In the genomic region with DNA sequence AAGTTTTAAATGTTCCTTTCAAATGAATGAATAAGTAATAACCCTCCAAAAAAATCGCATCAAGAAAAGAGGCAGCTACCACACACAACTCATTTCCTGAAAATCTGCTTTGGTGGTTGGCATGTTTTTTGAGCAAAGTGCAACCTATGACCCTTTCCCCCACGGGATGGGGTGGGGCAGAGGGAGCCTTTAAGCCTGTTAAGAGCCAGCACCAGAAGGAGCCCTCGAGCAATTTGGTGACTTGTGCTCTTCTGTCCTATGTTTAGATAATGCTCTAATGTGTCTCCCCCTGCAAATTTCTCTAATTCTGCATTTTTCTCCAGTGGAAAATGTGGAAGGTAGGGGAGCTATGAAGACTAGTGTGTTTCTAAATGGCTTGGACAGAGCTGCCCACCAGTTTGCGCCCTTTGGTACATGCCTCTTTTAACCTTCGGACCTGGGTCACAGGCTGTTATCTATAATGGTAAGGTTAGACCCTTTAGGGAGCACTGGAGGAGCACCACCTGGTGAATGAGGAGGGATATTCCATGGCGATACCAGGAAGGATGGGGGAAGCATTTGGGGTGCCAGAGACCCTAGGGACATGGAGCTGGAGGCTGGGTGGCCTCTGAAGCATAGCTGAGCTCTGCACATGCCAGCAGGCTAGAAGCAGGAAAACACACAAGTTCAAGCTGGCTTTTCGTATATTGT, we compare ENCODE assay signal across 8 cellular contexts. TPM values are rescaled to one million over a fixed set of nuclear protein-coding genes. Genes with fewer than 3 reads are reported as not detected.
A peak's percentile ranks its signal among the peaks of the same experiment; 100 is the strongest.
DNase-seq lines count a peak whose midpoint lies in the region; ATAC-seq and TF ChIP-seq lines count a peak whose summit lies in the region.

No MANE protein-coding gene starts in this region.

- intact Hi-C loops in cardiac septum (cut with DNase I) = no loop called here

- TF ChIP-seq EP300 in gastroesophageal sphincter (IDR thresholded peaks at IDR 0.05) = no peak

- ATAC-seq in SK-N-SH treated with all-trans-retinoic acid at 6 μM for 48 hours (peak; percentile 10), GM19324 (IDR thresholded peaks at IDR 0.05; ENCODE audit: low FRiP score, unreplicated experiment) (no peak), gastroesophageal sphincter (no peak), GM21360 (IDR thresholded peaks at IDR 0.05; ENCODE audit: unreplicated experiment) (no peak)

- no peak for TF ChIP-seq POLR2A in gastroesophageal sphincter (IDR thresholded peaks at IDR 0.05)

- H3K9me3 ChIP-seq in gastroesophageal sphincter = no peaks in the 10 kb centered on the region

- TF ChIP-seq CTCF in gastroesophageal sphincter (IDR thresholded peaks at IDR 0.05) = no peak

- H3K27me3 ChIP-seq in rectal smooth muscle tissue (ENCODE audit: control insufficient read depth, insufficient read depth, low read length) (no peaks in the 10 kb centered on the region), gastroesophageal sphincter (peaks cover 14% of the 10 kb centered on the region)

- peaks cover 6% of the 10 kb centered on the region for H3K36me3 ChIP-seq in rectal smooth muscle tissue (ENCODE audit: control insufficient read depth, insufficient read depth, low read length)
- peaks cover 0 to 46% of the 10 kb centered on the region in 2 donors for H3K36me3 ChIP-seq in gastroesophageal sphincter

- H3K4me3 ChIP-seq in rectal smooth muscle tissue (ENCODE audit: low read length) (peak overlapping the region; percentile 90), gastroesophageal sphincter (peak overlapping the region in 1 of 2 donors; percentile 63)

- DNase-seq in HCEC 1CT (peak; percentile 49), dermis blood vessel endothelial cell (peak; percentile 22), cardiac septum (ENCODE audit: low spot score) (no peak)

- 23 to 48% methylated on average over 3 to 7 of the region's 7 CpGs for WGBS in gastroesophageal sphincter (ENCODE audit: low coverage in 1 of 2), 2 donors

- H3K4me1 ChIP-seq in rectal smooth muscle tissue (ENCODE audit: control insufficient read depth, insufficient read depth, low read length) (no peaks in the 10 kb centered on the region), gastroesophageal sphincter (peaks cover 0 to 34% (median 11%) of the 10 kb centered on the region in 3 donors)

- no peak overlapping the region for H3K27ac ChIP-seq in rectal smooth muscle tissue (ENCODE audit: low read depth, low read length)
- peak overlapping the region in 2 of 4 donors; percentile 56 to 77 for H3K27ac ChIP-seq in gastroesophageal sphincter

- H3K9ac ChIP-seq in rectal smooth muscle tissue (ENCODE audit: low read length) = no peak overlapping the region

TF ChIP-seq in SK-N-SH treated with all-trans-retinoic acid at 6 μM for 48 hours, 23 proteins besides CTCF, POLR2A, EP300 and RAD21:
- no peak for TF ChIP-seq TOX (CRISPR knock-in tag; IDR thresholded peaks at IDR 0.05; ENCODE audit: borderline replicate concordance)
- TF ChIP-seq ZNF565 (CRISPR knock-in tag; conservative IDR thresholded peaks at IDR 0.05; ENCODE audit: low read depth) = no peak
- TF ChIP-seq ZC3H10 (CRISPR knock-in tag; IDR thresholded peaks at IDR 0.05) = no peak
- TF ChIP-seq ESRRG (CRISPR knock-in tag; IDR thresholded peaks at IDR 0.05) = no peak
- no peak for TF ChIP-seq RARB (CRISPR knock-in tag; IDR thresholded peaks at IDR 0.05)
- no peak for TF ChIP-seq ZNF8 (CRISPR knock-in tag; IDR thresholded peaks at IDR 0.05)
- TF ChIP-seq, protein P1, sequence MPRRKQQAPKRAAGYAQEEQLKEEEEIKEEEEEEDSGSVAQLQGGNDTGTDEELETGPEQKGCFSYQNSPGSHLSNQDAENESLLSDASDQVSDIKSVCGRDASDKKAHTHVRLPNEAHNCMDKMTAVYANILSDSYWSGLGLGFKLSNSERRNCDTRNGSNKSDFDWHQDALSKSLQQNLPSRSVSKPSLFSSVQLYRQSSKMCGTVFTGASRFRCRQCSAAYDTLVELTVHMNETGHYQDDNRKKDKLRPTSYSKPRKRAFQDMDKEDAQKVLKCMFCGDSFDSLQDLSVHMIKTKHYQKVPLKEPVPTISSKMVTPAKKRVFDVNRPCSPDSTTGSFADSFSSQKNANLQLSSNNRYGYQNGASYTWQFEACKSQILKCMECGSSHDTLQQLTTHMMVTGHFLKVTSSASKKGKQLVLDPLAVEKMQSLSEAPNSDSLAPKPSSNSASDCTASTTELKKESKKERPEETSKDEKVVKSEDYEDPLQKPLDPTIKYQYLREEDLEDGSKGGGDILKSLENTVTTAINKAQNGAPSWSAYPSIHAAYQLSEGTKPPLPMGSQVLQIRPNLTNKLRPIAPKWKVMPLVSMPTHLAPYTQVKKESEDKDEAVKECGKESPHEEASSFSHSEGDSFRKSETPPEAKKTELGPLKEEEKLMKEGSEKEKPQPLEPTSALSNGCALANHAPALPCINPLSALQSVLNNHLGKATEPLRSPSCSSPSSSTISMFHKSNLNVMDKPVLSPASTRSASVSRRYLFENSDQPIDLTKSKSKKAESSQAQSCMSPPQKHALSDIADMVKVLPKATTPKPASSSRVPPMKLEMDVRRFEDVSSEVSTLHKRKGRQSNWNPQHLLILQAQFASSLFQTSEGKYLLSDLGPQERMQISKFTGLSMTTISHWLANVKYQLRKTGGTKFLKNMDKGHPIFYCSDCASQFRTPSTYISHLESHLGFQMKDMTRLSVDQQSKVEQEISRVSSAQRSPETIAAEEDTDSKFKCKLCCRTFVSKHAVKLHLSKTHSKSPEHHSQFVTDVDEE (CRISPR knock-in tag; IDR thresholded peaks at IDR 0.05) = no peak
- no peak for TF ChIP-seq ZFP3 (CRISPR knock-in tag; IDR thresholded peaks at IDR 0.05)
- no peak for TF ChIP-seq GLIS3 (CRISPR knock-in tag; IDR thresholded peaks at IDR 0.05)
- TF ChIP-seq CSDC2 (CRISPR knock-in tag; IDR thresholded peaks at IDR 0.05) = no peak
- TF ChIP-seq ZNF70 (CRISPR knock-in tag; IDR thresholded peaks at IDR 0.05) = no peak
- no peak for TF ChIP-seq POU6F1 (CRISPR knock-in tag; IDR thresholded peaks at IDR 0.05; ENCODE audit: borderline replicate concordance, low read depth)

RNA-seq across cellular contexts. Expression of gene PYCARD, which starts 1.6 kb away (rescaled TPM):
- total RNA-seq in dermis blood vessel endothelial cell (74.5 and 101 TPM in 2 replicates), cardiac septum (3.2 TPM), gastroesophageal sphincter (10 to 100 TPM in 2 of 4 donors, 1 to 10 TPM in 2; 3.9 to 21.8 (median 11.3) TPM)

RNA-seq across cellular contexts. Expression of gene TRIM72, which starts 13.0 kb away (rescaled TPM):
- total RNA-seq in dermis blood vessel endothelial cell (not detected in 2 replicates), cardiac septum (2.4 TPM), gastroesophageal sphincter (under 1 TPM in 2 of 4 donors, not detected in 2; under 0.01 to 0.08 TPM)

RNA-seq across cellular contexts. Expression of gene PYDC1, which starts 16.0 kb away (rescaled TPM):
- total RNA-seq in dermis blood vessel endothelial cell (not detected in 2 replicates), cardiac septum (not detected), gastroesophageal sphincter (under 1 TPM in 1 of 4 donors, not detected in 3; 0.93 TPM)

RNA-seq across cellular contexts. Expression of gene FUS, which starts 21.0 kb away (rescaled TPM):
- total RNA-seq in dermis blood vessel endothelial cell (68.2 and 71.3 TPM in 2 replicates), cardiac septum (158 TPM), gastroesophageal sphincter (10 to 100 TPM; 12.5 to 69.9 (median 40.0) TPM)

RNA-seq across cellular contexts. Expression of gene PRSS36, which starts 51.1 kb away (rescaled TPM):
- total RNA-seq in dermis blood vessel endothelial cell = 0.51 TPM in 1 of 2 replicates, not detected in the other
- 1.1 TPM for total RNA-seq in cardiac septum
- total RNA-seq in gastroesophageal sphincter = 10 to 100 TPM in 1 of 4 donors, 1 to 10 TPM in 2, under 1 TPM in 1; 0.17 to 15.3 (median 3.7) TPM
